In the genomic region with DNA sequence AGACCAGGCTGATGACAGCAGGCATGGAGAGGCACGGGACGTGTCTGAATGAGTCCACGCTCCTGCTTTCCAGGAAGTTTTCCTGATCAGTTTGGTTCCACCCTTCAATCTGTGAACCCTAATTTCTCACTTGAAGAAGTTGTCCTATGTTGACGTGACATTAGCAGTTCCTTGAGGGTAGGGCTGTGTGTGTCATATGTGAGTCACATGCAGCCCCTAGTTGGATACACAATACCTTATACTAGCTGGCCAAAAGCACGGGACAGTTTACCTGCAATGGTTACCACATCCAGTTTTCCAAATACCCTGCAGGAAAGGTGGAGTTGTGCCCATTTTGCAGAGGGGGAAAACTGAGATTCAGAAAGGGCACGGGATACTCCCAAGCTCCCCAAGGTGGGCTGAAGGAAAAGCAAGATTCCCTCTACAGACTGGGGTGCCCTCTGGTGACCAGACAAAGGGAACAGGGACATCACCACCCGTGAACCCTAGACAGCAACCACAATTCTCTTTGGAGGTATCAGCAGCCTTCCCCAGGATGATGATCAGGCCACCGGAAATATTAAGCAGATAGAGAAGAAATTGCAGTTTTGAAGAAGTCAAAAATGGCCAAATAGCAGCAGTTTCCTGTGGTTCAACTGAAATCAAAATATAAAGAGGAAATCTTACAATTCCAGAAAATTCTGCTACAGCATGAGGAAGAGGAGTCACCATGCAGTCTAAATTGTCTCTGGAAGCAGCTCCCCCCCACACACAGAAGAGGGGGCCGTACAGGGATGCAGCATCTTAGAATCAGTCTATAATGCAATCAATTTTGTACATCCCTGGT, we compare ENCODE assay signal across 11 cellular contexts.
DNase-seq lines count a peak whose midpoint lies in the region; ATAC-seq and TF ChIP-seq lines count a peak whose summit lies in the region.
"Had no signal": no experiment of that assay in that cellular context is flagged by ENCODE, and none has a peak within 500 bp of the region (broad histone marks: within the 10 kb centered on the region; RNA-seq: fewer than 3 reads in every experiment).

No MANE protein-coding gene starts in this region.

- H3K36me3 ChIP-seq in brain microvascular endothelial cell (replicated peaks): no peaks in the 10 kb centered on the region
- H3K36me3 ChIP-seq: pancreas had no signal

- peaks cover 3% of the 10 kb centered on the region for H3K27me3 Mint-ChIP-seq in neural crest cell (ENCODE audit: low read depth)

- H3K27me3 ChIP-seq in brain microvascular endothelial cell (replicated peaks): no peaks in the 10 kb centered on the region
- H3K27me3 ChIP-seq: pancreas had no signal

- H3K27ac ChIP-seq in brain microvascular endothelial cell: no peak overlapping the region
- H3K27ac ChIP-seq: pancreas had no signal

- H3K4me1 Mint-ChIP-seq in neural crest cell: peaks cover 12% of the 10 kb centered on the region

- no peaks in the 10 kb centered on the region for H3K9me3 Mint-ChIP-seq in neural crest cell

- no peak overlapping the region for H3K4me3 Mint-ChIP-seq in neural crest cell

- H3K4me3 ChIP-seq in LNCaP clone FGC (ENCODE audit: low read depth, low read length) (no peak overlapping the region), brain microvascular endothelial cell (ENCODE audit: low read depth, low read length) (no peak overlapping the region)
- H3K4me3 ChIP-seq: pancreas had no signal

- DNase-seq in NCI-H82 (lab: John Stamatoyannopoulos, UW) (peak; percentile 52), NCI-H82 treated with DMSO at 0.1 percent for 48 hours (lab: John Stamatoyannopoulos, UW; ENCODE audit: unreplicated experiment) (no peak), LNCaP clone FGC (ENCODE audit: low read depth) (no peak), brain microvascular endothelial cell (no peak), neural crest cell (ENCODE audit: low read depth, low spot score) (no peak), middle frontal gyrus (ENCODE audit: extremely low spot score, low spot score) (no peak), C1 segment of cervical spinal cord (lab: John Stamatoyannopoulos, UW) (no peak)
- DNase-seq: GOT3, head of caudate nucleus, pancreas had no signal

- ATAC-seq in HG03097 (IDR thresholded peaks at IDR 0.05; ENCODE audit: low FRiP score, unreplicated experiment): no peak

- H3K36me3 Mint-ChIP-seq in neural crest cell (ENCODE audit: low read depth): no peaks in the 10 kb centered on the region

- in situ Hi-C loops in brain microvascular endothelial cell (cut with HindIII; ENCODE audit: low pct_ligation_motif_present, low sequenced_read_pairs): no loop called here

- no peak overlapping the region for H3K27ac Mint-ChIP-seq in neural crest cell (ENCODE audit: unreplicated experiment)

- peak; percentile 57 for TF ChIP-seq CTCF in LNCaP clone FGC (IDR thresholded peaks at IDR 0.05; ENCODE audit: control insufficient read depth, extremely low read depth, insufficient read depth)
- TF ChIP-seq CTCF in brain microvascular endothelial cell (IDR thresholded peaks at IDR 0.05; ENCODE audit: low read depth, low read length, missing control alignments): peak; percentile 19
- TF ChIP-seq CTCF in neural crest cell (conservative IDR thresholded peaks at IDR 0.05): peak; percentile 24
